ENCODE assay signal across 10 cellular contexts in genomic region chr10:9645404-9645803, GRCh38.
"Had no signal": no experiment of that assay in that cellular context is flagged by ENCODE, and none has a peak within 500 bp of the region (broad histone marks: within the 10 kb centered on the region; RNA-seq: fewer than 3 reads in every experiment).

No MANE protein-coding gene starts in this region.

- H3K27ac ChIP-seq: GM23248 had no signal

- ATAC-seq: GM23338, HCT116 had no signal

- FAIRE-seq: H54 had no signal

- H3K4me3 ChIP-seq: GM23248, GM23338, HAP-1 had no signal

- H3K9me3 ChIP-seq: HAP-1 had no signal

- H2AFZ ChIP-seq: GM23248, GM23338 had no signal

- H3K4me2 ChIP-seq: GM23338 had no signal

- DNase-seq: GM23248, GOT3, H7, H9, HCEC 1CT, HFFc6 had no signal

- H3K36me3 ChIP-seq: HAP-1 had no signal

- H3K9ac ChIP-seq: GM23248 had no signal
